1 cellular context compared by ENCODE assay signal in genomic region chr7:95468071-95468470, GRCh38.
TF ChIP-seq lines count a peak whose summit lies in the region.

No MANE protein-coding gene starts in this region.

TF ChIP-seq in A549, 52 proteins besides CTCF, POLR2A, EP300 and RAD21:
- TF ChIP-seq REST (IDR thresholded peaks at IDR 0.05), result no peak
TF ChIP-seq in A549: peak in this region for 0.
